1 cellular context compared by ENCODE assay signal in genomic region chrX:12974797-12975669, GRCh38.
TF ChIP-seq lines count a peak whose summit lies in the region.

TMSB4X (plus strand) TSS chrX:12975110.

TF ChIP-seq in K562, 482 proteins besides CTCF, POLR2A, EP300 and RAD21 (continued from another document):
- TF ChIP-seq PBX2 (CRISPR knock-in tag; IDR thresholded peaks at IDR 0.05; ENCODE audit: low read depth) (no peak), PBX2 (tag; conservative IDR thresholded peaks at IDR 0.05; ENCODE audit: low read depth) (no peak), ZNF707 (CRISPR knock-in tag; conservative IDR thresholded peaks at IDR 0.05) (no peak), RBM39 (optimal IDR thresholded peaks at IDR 0.05; ENCODE audit: low read depth, low read length) (no peak), SNAPC5 (CRISPR knock-in tag; IDR thresholded peaks at IDR 0.05) (no peak), YY1 (IDR thresholded peaks at IDR 0.05; ENCODE audit: borderline replicate concordance in 1 of 3, control insufficient read depth in 1 of 3, extremely low read depth in 1 of 3, insufficient read depth in 3 of 3, insufficient read length in 1 of 3, insufficient replicate concordance in 2 of 3, low read depth in 1 of 3, low read length in 2 of 3) (peak in 1 of 3 experiments; percentile 54), ZFPM2 (CRISPR knock-in tag; IDR thresholded peaks at IDR 0.05) (no peak), MTF1 (CRISPR knock-in tag; IDR thresholded peaks at IDR 0.05; ENCODE audit: borderline replicate concordance) (no peak), DPF2 (IDR thresholded peaks at IDR 0.05) (peak; percentile 80), SMARCE1 (IDR thresholded peaks at IDR 0.05) (0 out of 2 replicates have a peak, but pooled peaks have one; percentile 21), CHCHD3 (CRISPR knock-in tag; IDR thresholded peaks at IDR 0.05) (no peak), CUX1 (CRISPR knock-in tag; IDR thresholded peaks at IDR 0.05) (no peak), CEBPZ (IDR thresholded peaks at IDR 0.05; ENCODE audit: borderline replicate concordance, low read depth, low read length) (no peak), MXD1 (CRISPR knock-in tag; IDR thresholded peaks at IDR 0.05; ENCODE audit: borderline replicate concordance, poor library complexity, severe bottlenecking) (no peak), XRCC3 (IDR thresholded peaks at IDR 0.05) (no peak), ARID1B (IDR thresholded peaks at IDR 0.05) (peak; percentile 45; the same call in 1 of the 2 replicates), NEUROD1 (IDR thresholded peaks at IDR 0.05; ENCODE audit: borderline replicate concordance, low read depth, low read length, partially characterized antibody) (no peak), MCM5 (IDR thresholded peaks at IDR 0.05; ENCODE audit: low read depth) (no peak), ESRRB (CRISPR knock-in tag; IDR thresholded peaks at IDR 0.05; ENCODE audit: borderline replicate concordance) (no peak), GTF3C2 (IDR thresholded peaks at IDR 0.05; ENCODE audit: borderline replicate concordance, extremely low read depth, insufficient read length) (no peak), SFPQ (IDR thresholded peaks at IDR 0.05; ENCODE audit: low read depth, low read length) (no peak), PHB (CRISPR knock-in tag; IDR thresholded peaks at IDR 0.05) (no peak), NR3C1 (CRISPR knock-in tag; IDR thresholded peaks at IDR 0.05) (no peak), ZNF511 (CRISPR knock-in tag; IDR thresholded peaks at IDR 0.05) (no peak; the same call in 1 of the 2 replicates), STAT6 (CRISPR knock-in tag; IDR thresholded peaks at IDR 0.05) (0 out of 2 replicates have a peak, but pooled peaks have one; percentile 54), TCFL5 (CRISPR knock-in tag; conservative IDR thresholded peaks at IDR 0.05) (no peak), ERF (CRISPR knock-in tag; IDR thresholded peaks at IDR 0.05) (no peak), SREBF1 (IDR thresholded peaks at IDR 0.05; ENCODE audit: borderline replicate concordance, low read depth, low read length) (no peak), BHLHE40 (IDR thresholded peaks at IDR 0.05; ENCODE audit: low read length) (peak; percentile 44; the same call in 1 of the 2 replicates), PATZ1 (CRISPR knock-in tag; IDR thresholded peaks at IDR 0.05; ENCODE audit: borderline replicate concordance) (no peak), ZNF780A (CRISPR knock-in tag; IDR thresholded peaks at IDR 0.05) (no peak)
